Comparison of ENCODE assay signal across 1 cellular context in genomic region chr19:51508059-51508733, GRCh38.
TF ChIP-seq lines count a peak whose summit lies in the region.

No MANE protein-coding gene starts in this region.

TF ChIP-seq in K562, 482 proteins besides CTCF, POLR2A, EP300 and RAD21 (continued from another document and continues in another):
- TF ChIP-seq, protein P1, sequence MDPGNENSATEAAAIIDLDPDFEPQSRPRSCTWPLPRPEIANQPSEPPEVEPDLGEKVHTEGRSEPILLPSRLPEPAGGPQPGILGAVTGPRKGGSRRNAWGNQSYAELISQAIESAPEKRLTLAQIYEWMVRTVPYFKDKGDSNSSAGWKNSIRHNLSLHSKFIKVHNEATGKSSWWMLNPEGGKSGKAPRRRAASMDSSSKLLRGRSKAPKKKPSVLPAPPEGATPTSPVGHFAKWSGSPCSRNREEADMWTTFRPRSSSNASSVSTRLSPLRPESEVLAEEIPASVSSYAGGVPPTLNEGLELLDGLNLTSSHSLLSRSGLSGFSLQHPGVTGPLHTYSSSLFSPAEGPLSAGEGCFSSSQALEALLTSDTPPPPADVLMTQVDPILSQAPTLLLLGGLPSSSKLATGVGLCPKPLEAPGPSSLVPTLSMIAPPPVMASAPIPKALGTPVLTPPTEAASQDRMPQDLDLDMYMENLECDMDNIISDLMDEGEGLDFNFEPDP (CRISPR knock-in tag; IDR thresholded peaks at IDR 0.05), result no peak
- TF ChIP-seq, protein P2, sequence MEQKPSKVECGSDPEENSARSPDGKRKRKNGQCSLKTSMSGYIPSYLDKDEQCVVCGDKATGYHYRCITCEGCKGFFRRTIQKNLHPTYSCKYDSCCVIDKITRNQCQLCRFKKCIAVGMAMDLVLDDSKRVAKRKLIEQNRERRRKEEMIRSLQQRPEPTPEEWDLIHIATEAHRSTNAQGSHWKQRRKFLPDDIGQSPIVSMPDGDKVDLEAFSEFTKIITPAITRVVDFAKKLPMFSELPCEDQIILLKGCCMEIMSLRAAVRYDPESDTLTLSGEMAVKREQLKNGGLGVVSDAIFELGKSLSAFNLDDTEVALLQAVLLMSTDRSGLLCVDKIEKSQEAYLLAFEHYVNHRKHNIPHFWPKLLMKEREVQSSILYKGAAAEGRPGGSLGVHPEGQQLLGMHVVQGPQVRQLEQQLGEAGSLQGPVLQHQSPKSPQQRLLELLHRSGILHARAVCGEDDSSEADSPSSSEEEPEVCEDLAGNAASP (IDR thresholded peaks at IDR 0.05), result no peak
- TF ChIP-seq KDM5B (IDR thresholded peaks at IDR 0.05; ENCODE audit: insufficient replicate concordance, low read depth, low read length), result peak; percentile 6
- no peak for TF ChIP-seq KAT2B (IDR thresholded peaks at IDR 0.05; ENCODE audit: low read depth, low read length)
- no peak for TF ChIP-seq HDAC6 (IDR thresholded peaks at IDR 0.05; ENCODE audit: low read depth, low read length)
- TF ChIP-seq CSDE1 (IDR thresholded peaks at IDR 0.05), result no peak
- TF ChIP-seq ZNF561 (CRISPR knock-in tag; conservative IDR thresholded peaks at IDR 0.05), result no peak
- TF ChIP-seq ETV5 (CRISPR knock-in tag; IDR thresholded peaks at IDR 0.05; ENCODE audit: low read depth), result peak; percentile 65; the same call in 1 of the 2 replicates
- no peak for TF ChIP-seq CBFB (CRISPR knock-in tag; IDR thresholded peaks at IDR 0.05)
- no peak for TF ChIP-seq POLR3A (IDR thresholded peaks at IDR 0.05; ENCODE audit: borderline replicate concordance, extremely low read depth, insufficient read depth, insufficient read length)
- TF ChIP-seq, protein P3, sequence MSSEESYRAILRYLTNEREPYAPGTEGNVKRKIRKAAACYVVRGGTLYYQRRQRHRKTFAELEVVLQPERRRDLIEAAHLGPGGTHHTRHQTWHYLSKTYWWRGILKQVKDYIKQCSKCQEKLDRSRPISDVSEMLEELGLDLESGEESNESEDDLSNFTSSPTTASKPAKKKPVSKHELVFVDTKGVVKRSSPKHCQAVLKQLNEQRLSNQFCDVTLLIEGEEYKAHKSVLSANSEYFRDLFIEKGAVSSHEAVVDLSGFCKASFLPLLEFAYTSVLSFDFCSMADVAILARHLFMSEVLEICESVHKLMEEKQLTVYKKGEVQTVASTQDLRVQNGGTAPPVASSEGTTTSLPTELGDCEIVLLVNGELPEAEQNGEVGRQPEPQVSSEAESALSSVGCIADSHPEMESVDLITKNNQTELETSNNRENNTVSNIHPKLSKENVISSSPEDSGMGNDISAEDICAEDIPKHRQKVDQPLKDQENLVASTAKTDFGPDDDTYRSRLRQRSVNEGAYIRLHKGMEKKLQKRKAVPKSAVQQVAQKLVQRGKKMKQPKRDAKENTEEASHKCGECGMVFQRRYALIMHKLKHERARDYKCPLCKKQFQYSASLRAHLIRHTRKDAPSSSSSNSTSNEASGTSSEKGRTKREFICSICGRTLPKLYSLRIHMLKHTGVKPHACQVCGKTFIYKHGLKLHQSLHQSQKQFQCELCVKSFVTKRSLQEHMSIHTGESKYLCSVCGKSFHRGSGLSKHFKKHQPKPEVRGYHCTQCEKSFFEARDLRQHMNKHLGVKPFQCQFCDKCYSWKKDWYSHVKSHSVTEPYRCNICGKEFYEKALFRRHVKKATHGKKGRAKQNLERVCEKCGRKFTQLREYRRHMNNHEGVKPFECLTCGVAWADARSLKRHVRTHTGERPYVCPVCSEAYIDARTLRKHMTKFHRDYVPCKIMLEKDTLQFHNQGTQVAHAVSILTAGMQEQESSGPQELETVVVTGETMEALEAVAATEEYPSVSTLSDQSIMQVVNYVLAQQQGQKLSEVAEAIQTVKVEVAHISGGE (CRISPR knock-in tag; IDR thresholded peaks at IDR 0.05), result peak in 1 of 3 experiments; percentile 81; a peak in 2 of 6 replicates
- TF ChIP-seq TFAM (CRISPR knock-in tag; conservative IDR thresholded peaks at IDR 0.05), result no peak
- TF ChIP-seq WHSC1 (IDR thresholded peaks at IDR 0.05; ENCODE audit: low read length), result no peak
- no peak for TF ChIP-seq CEBPG (CRISPR knock-in tag; IDR thresholded peaks at IDR 0.05)
- no peak; a peak in 1 of 4 replicates for TF ChIP-seq CEBPG (tag; conservative IDR thresholded peaks at IDR 0.05 in 1 of 2, IDR thresholded peaks at IDR 0.05 in 1 of 2)
- peak; percentile 68 for TF ChIP-seq MTA3 (IDR thresholded peaks at IDR 0.05; ENCODE audit: borderline replicate concordance)
- TF ChIP-seq, protein P4, sequence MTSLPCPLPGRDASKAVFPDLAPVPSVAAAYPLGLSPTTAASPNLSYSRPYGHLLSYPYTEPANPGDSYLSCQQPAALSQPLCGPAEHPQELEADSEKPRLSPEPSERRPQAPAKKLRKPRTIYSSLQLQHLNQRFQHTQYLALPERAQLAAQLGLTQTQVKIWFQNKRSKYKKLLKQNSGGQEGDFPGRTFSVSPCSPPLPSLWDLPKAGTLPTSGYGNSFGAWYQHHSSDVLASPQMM (CRISPR knock-in tag; IDR thresholded peaks at IDR 0.05), result no peak
- no peak for TF ChIP-seq IRF9 (tag; IDR thresholded peaks at IDR 0.05)
- TF ChIP-seq HMBOX1 (IDR thresholded peaks at IDR 0.05), result no peak
- TF ChIP-seq, protein P5, sequence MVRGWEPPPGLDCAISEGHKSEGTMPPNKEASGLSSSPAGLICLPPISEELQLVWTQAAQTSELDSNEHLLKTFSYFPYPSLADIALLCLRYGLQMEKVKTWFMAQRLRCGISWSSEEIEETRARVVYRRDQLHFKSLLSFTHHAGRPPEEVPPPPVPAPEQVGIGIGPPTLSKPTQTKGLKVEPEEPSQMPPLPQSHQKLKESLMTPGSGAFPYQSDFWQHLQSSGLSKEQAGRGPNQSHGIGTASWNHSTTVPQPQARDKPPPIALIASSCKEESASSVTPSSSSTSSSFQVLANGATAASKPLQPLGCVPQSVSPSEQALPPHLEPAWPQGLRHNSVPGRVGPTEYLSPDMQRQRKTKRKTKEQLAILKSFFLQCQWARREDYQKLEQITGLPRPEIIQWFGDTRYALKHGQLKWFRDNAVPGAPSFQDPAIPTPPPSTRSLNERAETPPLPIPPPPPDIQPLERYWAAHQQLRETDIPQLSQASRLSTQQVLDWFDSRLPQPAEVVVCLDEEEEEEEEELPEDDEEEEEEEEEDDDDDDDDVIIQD (CRISPR knock-in tag; IDR thresholded peaks at IDR 0.05), result no peak
- TF ChIP-seq RBFOX2 (IDR thresholded peaks at IDR 0.05; ENCODE audit: low read depth, low read length), result no peak
- TF ChIP-seq ARID3B (CRISPR knock-in tag; IDR thresholded peaks at IDR 0.05; ENCODE audit: borderline replicate concordance), result no peak
- TF ChIP-seq TAF1 (IDR thresholded peaks at IDR 0.05; ENCODE audit: control insufficient read depth, extremely low read depth, insufficient read depth, low read length, severe bottlenecking), result peak; percentile 37
- peak; percentile 99 for TF ChIP-seq TAL1 (IDR thresholded peaks at IDR 0.05)
- no peak for TF ChIP-seq ELK1 (CRISPR knock-in tag; IDR thresholded peaks at IDR 0.05)
- no peak for TF ChIP-seq CHD4 (IDR thresholded peaks at IDR 0.05; ENCODE audit: insufficient read depth, insufficient replicate concordance, low read depth, low read length, poor library complexity, severe bottlenecking)
- no peak for TF ChIP-seq KLF6 (CRISPR knock-in tag; IDR thresholded peaks at IDR 0.05; ENCODE audit: borderline replicate concordance)
- no peak for TF ChIP-seq TRIM28 (IDR thresholded peaks at IDR 0.05)
- no peak; the same call in 1 of the 2 replicates for TF ChIP-seq ETS1 (conservative IDR thresholded peaks at IDR 0.05; ENCODE audit: control insufficient read depth, low read depth, low read length)
- TF ChIP-seq ZNF23 (CRISPR knock-in tag; IDR thresholded peaks at IDR 0.05), result no peak
- TF ChIP-seq DMBX1 (CRISPR knock-in tag; IDR thresholded peaks at IDR 0.05; ENCODE audit: borderline replicate concordance), result peak; percentile 75
- TF ChIP-seq MIER1 (IDR thresholded peaks at IDR 0.05; ENCODE audit: low read depth), result no peak
- TF ChIP-seq ZNF324 (CRISPR knock-in tag; IDR thresholded peaks at IDR 0.05), result no peak
- peak; percentile 97 for TF ChIP-seq MTA2 (IDR thresholded peaks at IDR 0.05; ENCODE audit: low read depth)
- no peak for TF ChIP-seq CEBPZ (IDR thresholded peaks at IDR 0.05; ENCODE audit: borderline replicate concordance, low read depth, low read length)
- TF ChIP-seq TAF7 (tag; IDR thresholded peaks at IDR 0.05), result no peak
- no peak for TF ChIP-seq CAMTA2 (CRISPR knock-in tag; conservative IDR thresholded peaks at IDR 0.05)
- TF ChIP-seq SMAD1 (IDR thresholded peaks at IDR 0.05; ENCODE audit: low read depth, low read length, partially characterized antibody), result peak; percentile 89
- TF ChIP-seq NFIC (IDR thresholded peaks at IDR 0.05), result peak; percentile 90
- TF ChIP-seq ZNF41 (CRISPR knock-in tag; conservative IDR thresholded peaks at IDR 0.05), result no peak
- TF ChIP-seq ZC3H8 (IDR thresholded peaks at IDR 0.05), result no peak
- TF ChIP-seq SREBF2 (CRISPR knock-in tag; IDR thresholded peaks at IDR 0.05), result no peak
- TF ChIP-seq CBFA2T2 (conservative IDR thresholded peaks at IDR 0.05), result peak; percentile 98
- peak; percentile 42; the same call in 1 of the 2 replicates for TF ChIP-seq ZSCAN32 (CRISPR knock-in tag; IDR thresholded peaks at IDR 0.05)
- peak; percentile 69; the same call in 1 of the 2 replicates for TF ChIP-seq MTA1 (IDR thresholded peaks at IDR 0.05; ENCODE audit: borderline replicate concordance)
- no peak for TF ChIP-seq TCFL5 (CRISPR knock-in tag; conservative IDR thresholded peaks at IDR 0.05)
- TF ChIP-seq STAT5B (CRISPR knock-in tag; IDR thresholded peaks at IDR 0.05), result no peak
- TF ChIP-seq ESRRA (IDR thresholded peaks at IDR 0.05; ENCODE audit: borderline replicate concordance, low read depth), result peak; percentile 67; the same call in 1 of the 2 replicates
- TF ChIP-seq FOXJ2 (tag; IDR thresholded peaks at IDR 0.05), result no peak
- no peak for TF ChIP-seq ZNF507 (tag; conservative IDR thresholded peaks at IDR 0.05)
